ENCODE assay signal across 13 cellular contexts in the genomic region with DNA sequence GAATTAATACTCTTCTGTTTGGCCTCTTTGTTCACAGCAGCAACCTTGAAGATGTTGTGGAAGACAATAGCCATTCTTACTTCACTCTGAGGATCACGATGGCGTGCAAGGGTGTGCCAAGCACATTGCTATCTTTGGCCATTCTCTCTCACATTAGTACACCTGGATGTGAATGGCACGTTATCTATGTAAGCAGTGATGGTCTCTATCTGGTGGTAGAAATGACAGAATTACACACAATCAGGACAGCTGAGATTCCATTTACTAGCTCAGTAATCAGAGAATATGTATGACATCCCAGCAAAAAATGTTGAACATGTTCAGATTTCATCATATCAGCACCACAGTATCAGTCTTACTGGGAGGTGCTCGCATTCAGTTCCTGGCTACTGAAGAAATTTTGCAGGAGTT.
DNase-seq lines count a peak whose midpoint lies in the region; ATAC-seq, FAIRE-seq and TF ChIP-seq lines count a peak whose summit lies in the region.
"Had no signal": no experiment of that assay in that cellular context is flagged by ENCODE, and none has a peak within 500 bp of the region (broad histone marks: within the 10 kb centered on the region; RNA-seq: fewer than 3 reads in every experiment).

No MANE protein-coding gene starts in this region.

- peak overlapping the region; percentile 37 for H3K4me2 ChIP-seq in GM23248 (ENCODE audit: unreplicated experiment)
- H3K4me2 ChIP-seq in MM.1S (ENCODE audit: low read depth, low read length): no peak overlapping the region

- H3K4me3 ChIP-seq in ACC112 (ENCODE audit: low read depth, low read length) (no peak overlapping the region; the same call in 1 of the 2 replicates), GM23248 (no peak overlapping the region), bronchial epithelial cell (ENCODE audit: low read depth, low read length) (no peak overlapping the region), MM.1S (ENCODE audit: low read length) (no peak overlapping the region)
- H3K4me3 ChIP-seq: heart left ventricle, lower lobe of right lung had no signal

- H2AFZ ChIP-seq in ACC112 (ENCODE audit: low read length, unreplicated experiment) (peak overlapping the region; percentile 27), GM23248 (no peak overlapping the region), MM.1S (ENCODE audit: low read length) (no peak overlapping the region)

- H3K27ac ChIP-seq in ACC112 (ENCODE audit: low read depth, low read length) (peak overlapping the region; percentile 64), GM23248 (0 out of 2 replicates have a peak overlapping the region, but pooled peaks have one; percentile 8), layer of hippocampus (ENCODE audit: low read depth, low read length) (peak overlapping the region; percentile 27), MM.1S (ENCODE audit: low read length) (no peak overlapping the region)
- H3K27ac ChIP-seq: heart left ventricle, lower lobe of right lung had no signal

- H3K9ac ChIP-seq in GM23248 (no peak overlapping the region), MM.1S (ENCODE audit: low read length) (no peak overlapping the region)

- peaks cover 27% of the 10 kb centered on the region for H3K4me1 ChIP-seq in ACC112 (ENCODE audit: control insufficient read depth, insufficient read depth, low read length, unreplicated experiment)
- peaks cover 23% of the 10 kb centered on the region for H3K4me1 ChIP-seq in GM23248 (ENCODE audit: insufficient read depth)
- no peaks in the 10 kb centered on the region for H3K4me1 ChIP-seq in MM.1S (ENCODE audit: low read length)

- H3K36me3 ChIP-seq in ACC112 (ENCODE audit: insufficient read depth, low read length): no peaks in the 10 kb centered on the region
- no peaks in the 10 kb centered on the region for H3K36me3 ChIP-seq in GM23248 (ENCODE audit: low read depth)
- H3K36me3 ChIP-seq in bronchial epithelial cell (ENCODE audit: control insufficient read depth, insufficient read depth, low read length): no peaks in the 10 kb centered on the region
- H3K36me3 ChIP-seq in MM.1S (replicated peaks; ENCODE audit: insufficient read depth, low read length): no peaks in the 10 kb centered on the region
- H3K36me3 ChIP-seq: heart left ventricle, lower lobe of right lung had no signal

- H4K20me1 ChIP-seq in GM23248 (ENCODE audit: insufficient read depth): no peaks in the 10 kb centered on the region
- no peaks in the 10 kb centered on the region for H4K20me1 ChIP-seq in MM.1S (ENCODE audit: insufficient read depth, low read length)

- 81 to 91% methylated on average over 4 of the region's 4 CpGs for WGBS in GM23248 (ENCODE audit: low coverage in 1 of 2, low lambda C conversion rate in 2 of 2, missing lambda C conversion rate in 2 of 2), 2 experiments

- no peaks in the 10 kb centered on the region for H3K9me3 ChIP-seq in GM23248 (ENCODE audit: low read depth)
- no peaks in the 10 kb centered on the region for H3K9me3 ChIP-seq in MM.1S (replicated peaks; ENCODE audit: insufficient read depth, low read length)
- H3K9me3 ChIP-seq: heart left ventricle, lower lobe of right lung had no signal

- in situ Hi-C loops in GM23248 (cut with MboI): no loop called here

- no peak for ATAC-seq in GM21825 (IDR thresholded peaks at IDR 0.05; ENCODE audit: unreplicated experiment)
- ATAC-seq: activated CD8-positive, alpha-beta T cell treated with anti-CD3 and anti-CD28 coated beads, Interleukin-2, amount 10 ng/mL, durations not matched to agents 7 days and 5 days had no signal

- no peak for FAIRE-seq in bronchial epithelial cell (lab: Jason Lieb, UNC)

- TF ChIP-seq CTCF in bronchial epithelial cell (IDR thresholded peaks at IDR 0.05; ENCODE audit: insufficient read depth, low read length, severe bottlenecking): no peak
- TF ChIP-seq CTCF in MM.1S (IDR thresholded peaks at IDR 0.05; ENCODE audit: low read length): no peak

- DNase-seq in GM23248 (peak; percentile 57), bronchial epithelial cell (ENCODE audit: low read depth) (peak; percentile 65), MM.1S (no peak), DMS 273 treated with DMSO at 0.1 percent for 48 hours (lab: John Stamatoyannopoulos, UW) (no peak), RKO (ENCODE audit: low spot score) (no peak)
- DNase-seq: activated CD8-positive, alpha-beta T cell treated with anti-CD3 and anti-CD28 coated beads, Interleukin-2, amount 10 ng/mL, durations not matched to agents 7 days and 5 days; activated naive CD4-positive, alpha-beta T cell treated with anti-CD3 and anti-CD28 coated beads for 36 hours; Kasumi-1; lower lobe of right lung had no signal

- H3K9me2 ChIP-seq in GM23248 (ENCODE audit: insufficient read depth) (no peaks in the 10 kb centered on the region), MM.1S (replicated peaks; ENCODE audit: insufficient read depth, low read length) (no peaks in the 10 kb centered on the region)

- H3K27me3 ChIP-seq in ACC112 (ENCODE audit: insufficient read depth, low read length): no peaks in the 10 kb centered on the region
- H3K27me3 ChIP-seq in GM23248 (replicated peaks; ENCODE audit: insufficient read depth): no peaks in the 10 kb centered on the region
- H3K27me3 ChIP-seq in bronchial epithelial cell (ENCODE audit: control insufficient read depth, insufficient read depth, low read length): no peaks in the 10 kb centered on the region
- H3K27me3 ChIP-seq in layer of hippocampus (ENCODE audit: control insufficient read depth, insufficient read depth, low read length): no peaks in the 10 kb centered on the region
- H3K27me3 ChIP-seq in MM.1S (replicated peaks; ENCODE audit: insufficient read depth, low read length): no peaks in the 10 kb centered on the region
- H3K27me3 ChIP-seq: heart left ventricle had no signal

- H3K79me2 ChIP-seq in ACC112 (ENCODE audit: control insufficient read depth, insufficient read depth, low read length, unreplicated experiment) (no peaks in the 10 kb centered on the region), GM23248 (ENCODE audit: insufficient read depth) (no peaks in the 10 kb centered on the region), MM.1S (ENCODE audit: low read length) (no peaks in the 10 kb centered on the region)

- H3F3A ChIP-seq in GM23248 (ENCODE audit: insufficient read depth) (no peaks in the 10 kb centered on the region), MM.1S (ENCODE audit: insufficient read depth, low read length) (no peaks in the 10 kb centered on the region)

Comparison
In these comparisons a context has a peak if more than half of its experiments do, and no peak if none do; other contexts are left out.
1. DNase-seq: peak in GM23248 (single experiment) and bronchial epithelial cell (single experiment); none in MM.1S (single experiment), DMS 273 treated with DMSO at 0.1 percent for 48 hours (single experiment) and RKO (single experiment).